ENCODE assay signal across 8 cellular contexts in genomic region chr13:25114220-25114619, GRCh38. TPM values are rescaled to one million over a fixed set of nuclear protein-coding genes. Genes with fewer than 3 reads are reported as not detected.
A peak's percentile ranks its signal among the peaks of the same experiment; 100 is the strongest.
DNase-seq lines count a peak whose midpoint lies in the region; ATAC-seq, FAIRE-seq and TF ChIP-seq lines count a peak whose summit lies in the region.

No MANE protein-coding gene starts in this region.

- no peak for TF ChIP-seq EP300 in A549 (IDR thresholded peaks at IDR 0.05)

- DNase-seq in A549 (ENCODE audit: low read depth in 1 of 2, low spot score in 1 of 2) (peak; percentile 37 to 65), GM12892 (ENCODE audit: insufficient read length) (peak; percentile 37), NCI-H524 (lab: John Stamatoyannopoulos, UW) (peak; percentile 88 to 94), dermis microvascular lymphatic vessel endothelial cell (ENCODE audit: low read depth in 2 of 2) (peak; percentile 59 to 67), lower leg skin (ENCODE audit: low spot score in 2 of 2) (peak; percentile 55 to 87)
- DNase-seq in activated CD4-positive, alpha-beta T cell treated with anti-CD3 and anti-CD28 coated beads, Interleukin-2, amount 10 ng/mL, durations not matched to agents 24 days and 14 days = peak; percentile 89
- DNase-seq in stimulated activated CD8-positive, alpha-beta memory T cell treated with anti-CD3 and anti-CD28 coated beads, Interleukin-15, amount 100 ng/mL, for 1 hour (ENCODE audit: low read depth) = peak; percentile 5

- H3K27ac ChIP-seq in A549 = no peak overlapping the region

- intact Hi-C loops in activated CD4-positive, alpha-beta T cell treated with anti-CD3 and anti-CD28 coated beads, Interleukin-2, amount 10 ng/mL, durations not matched to agents 24 days and 14 days (cut with micrococcal nuclease) = loop anchor here (1.0 to 5.0 kb wide), 2 partner anchors 29 to 117 kb away; no protein-coding TSS in a partner anchor
- intact Hi-C loops in lower leg skin (cut with DNase I; ENCODE audit: low total_unique reads) = no loop called here

- CTCF ChIA-PET in A549 (lab: Yijun Ruan, JAX) = interaction anchor here (0.6 to 3.4 kb wide), 24 partner anchors 9 to 523 kb away, joined by 3 to 25 read pairs (median 3); partner anchors contain the start of gene PABPC3

- 26% methylated on average over 3 of the region's 3 CpGs for WGBS in A549 (ENCODE audit: missing lambda C conversion rate)
- WGBS in lower leg skin, 2 donors = 21 to 26% methylated on average over 3 of the region's 3 CpGs

- no peak overlapping the region for H3K27ac Mint-ChIP-seq in activated CD4-positive, alpha-beta T cell treated with anti-CD3 and anti-CD28 coated beads, Interleukin-2, amount 10 ng/mL, durations not matched to agents 24 days and 14 days

- peaks cover 34% of the 10 kb centered on the region for H3K27me3 Mint-ChIP-seq in activated CD4-positive, alpha-beta T cell treated with anti-CD3 and anti-CD28 coated beads, Interleukin-2, amount 10 ng/mL, durations not matched to agents 24 days and 14 days

- POLR2A ChIA-PET in A549 (lab: Yijun Ruan, JAX) = no interaction called here

- FAIRE-seq in A549 (lab: Jason Lieb, UNC) (no peak), GM12892 (lab: Jason Lieb, UNC) (peak; percentile 88)

- H3K4me3 Mint-ChIP-seq in activated CD4-positive, alpha-beta T cell treated with anti-CD3 and anti-CD28 coated beads, Interleukin-2, amount 10 ng/mL, durations not matched to agents 24 days and 14 days = no peak overlapping the region

- peak; percentile 56 to 63 for TF ChIP-seq RAD21 in A549 (conservative IDR thresholded peaks at IDR 0.05 in 1 of 2, IDR thresholded peaks at IDR 0.05 in 1 of 2)

- H3K9me3 ChIP-seq in A549 = no peaks in the 10 kb centered on the region

- TF ChIP-seq CTCF in A549 (IDR thresholded peaks at IDR 0.05) (peak; percentile 64), lower leg skin (IDR thresholded peaks at IDR 0.05) (no peak)

- TF ChIP-seq POLR2A in A549 (IDR thresholded peaks at IDR 0.05; ENCODE audit: low read length) = no peak
- no peak for TF ChIP-seq POLR2A in GM12892 (IDR thresholded peaks at IDR 0.05; ENCODE audit: low read depth, low read length)
- TF ChIP-seq POLR2A in lower leg skin (IDR thresholded peaks at IDR 0.05) = no peak

- no peaks in the 10 kb centered on the region for H3K4me1 Mint-ChIP-seq in activated CD4-positive, alpha-beta T cell treated with anti-CD3 and anti-CD28 coated beads, Interleukin-2, amount 10 ng/mL, durations not matched to agents 24 days and 14 days

- H3K9me3 Mint-ChIP-seq in activated CD4-positive, alpha-beta T cell treated with anti-CD3 and anti-CD28 coated beads, Interleukin-2, amount 10 ng/mL, durations not matched to agents 24 days and 14 days = no peaks in the 10 kb centered on the region

- no peaks in the 10 kb centered on the region for H3K36me3 Mint-ChIP-seq in activated CD4-positive, alpha-beta T cell treated with anti-CD3 and anti-CD28 coated beads, Interleukin-2, amount 10 ng/mL, durations not matched to agents 24 days and 14 days (ENCODE audit: low read depth)

- ATAC-seq in A549 (peak; percentile 92 to 95), HG03280 (IDR thresholded peaks at IDR 0.05; ENCODE audit: unreplicated experiment) (peak; percentile 64)

- no peaks in the 10 kb centered on the region for H3K4me1 ChIP-seq in A549

- no peak overlapping the region for H3K4me2 ChIP-seq in A549

- H3K4me3 ChIP-seq in A549 (no peak overlapping the region), lower leg skin (ENCODE audit: low read depth, poor library complexity, severe bottlenecking) (no peak overlapping the region)

TF ChIP-seq in A549, 52 proteins besides CTCF, POLR2A, EP300 and RAD21:
- TF ChIP-seq SMC3 (IDR thresholded peaks at IDR 0.05) = peak; percentile 56
- TF ChIP-seq HMGXB4 (CRISPR knock-in tag; IDR thresholded peaks at IDR 0.05; ENCODE audit: borderline replicate concordance) = no peak
- TF ChIP-seq HEYL (CRISPR knock-in tag; IDR thresholded peaks at IDR 0.05) = no peak
- no peak for TF ChIP-seq ZNF302 (CRISPR knock-in tag; IDR thresholded peaks at IDR 0.05)

RNA-seq across cellular contexts. Expression of gene PABPC3, which starts 18.3 kb away (rescaled TPM):
- polyA plus RNA-seq in A549 (2011; rRNA removed) (0.39 and 0.42 TPM in 2 replicates), A549 (2017; fragmentation: RNase III; extraction: RNeasy Plus Mini Kit Qiagen cat#74134 plus additional on column Dnase treatment) (0.20 to 0.34 TPM (median 0.22 TPM) in 3 replicates)
- polyA plus RNA-seq in A549 (2012; cell fraction: cytosol; rRNA removed) = 0.03 and 0.05 TPM in 2 replicates
- 0.02 and 0.11 TPM in 2 replicates for polyA plus RNA-seq in A549 (2012; cell fraction: nucleus; rRNA removed)
- polyA minus RNA-seq in A549 (2011; rRNA and poly(A)+ RNA removed) = 0.08 and 0.10 TPM in 2 replicates
- 2.6 TPM for polyA plus RNA-seq in GM12892 (2012; ENCODE audit: missing spikeins)
- 0.43 and 0.54 TPM in 2 replicates for total RNA-seq in activated CD4-positive, alpha-beta T cell treated with anti-CD3 and anti-CD28 coated beads, Interleukin-2, amount 10 ng/mL, durations not matched to agents 24 days and 14 days
- total RNA-seq in dermis microvascular lymphatic vessel endothelial cell (under 0.01 TPM in 2 replicates), lower leg skin (under 1 TPM in 3 of 4 donors, not detected in 1; 0.07 to 0.17 (median 0.10) TPM)

RNA-seq across cellular contexts. Expression of gene AMER2, which starts 57.9 kb away (rescaled TPM):
- polyA plus RNA-seq in A549 (2011; rRNA removed) = not detected in 2 replicates
- not detected in 2 replicates for polyA plus RNA-seq in A549 (2012; cell fraction: cytosol; rRNA removed)
- polyA plus RNA-seq in A549 (2012; cell fraction: nucleus; rRNA removed) = not detected in 2 replicates
- not detected in 3 replicates for polyA plus RNA-seq in A549 (2017; fragmentation: RNase III; extraction: RNeasy Plus Mini Kit Qiagen cat#74134 plus additional on column Dnase treatment)
- not detected in 2 replicates for polyA minus RNA-seq in A549 (2011; rRNA and poly(A)+ RNA removed)
- polyA plus RNA-seq in GM12892 (2012; ENCODE audit: missing spikeins) = 0.47 TPM
- total RNA-seq in activated CD4-positive, alpha-beta T cell treated with anti-CD3 and anti-CD28 coated beads, Interleukin-2, amount 10 ng/mL, durations not matched to agents 24 days and 14 days = not detected in 2 replicates
- not detected in 2 replicates for total RNA-seq in dermis microvascular lymphatic vessel endothelial cell
- total RNA-seq in lower leg skin = under 1 TPM in 3 of 4 donors, not detected in 1; 0.08 to 0.20 (median 0.13) TPM

Comparison
In these comparisons a context has a peak if more than half of its experiments do, and no peak if none do; other contexts are left out.
1. DNase-seq: peak in every context shown above with its lines; median percentile 91 in NCI-H524; 89 in activated CD4-positive, alpha-beta T cell treated with anti-CD3 and anti-CD28 coated beads, Interleukin-2, amount 10 ng/mL, durations not matched to agents 24 days and 14 days; 71 in lower leg skin; 63 in dermis microvascular lymphatic vessel endothelial cell; 51 in A549; 37 in GM12892; 5 in stimulated activated CD8-positive, alpha-beta memory T cell treated with anti-CD3 and anti-CD28 coated beads, Interleukin-15, amount 100 ng/mL, for 1 hour.